In genomic region chr2:50181212-50181611, GRCh38 we compare ENCODE assay signal across 13 cellular contexts.
"Had no signal": no experiment of that assay in that cellular context is flagged by ENCODE, and none has a peak within 500 bp of the region (broad histone marks: within the 10 kb centered on the region; RNA-seq: fewer than 3 reads in every experiment).

No MANE protein-coding gene starts in this region.

- H3K27ac ChIP-seq: epithelial cell of prostate, gastrocnemius medialis, psoas muscle, sigmoid colon had no signal

- DNase-seq: activated B cell treated with CpG ODN at 0.5 μM for 24 hours; activated CD4-positive, alpha-beta T cell treated with anti-CD3 and anti-CD28 coated beads, Interleukin-2, amount 10 ng/mL, durations not matched to agents 24 days and 14 days; activated CD8-positive, alpha-beta memory T cell treated with anti-CD3 and anti-CD28 coated beads for 24 hours; activated naive CD4-positive, alpha-beta T cell treated with anti-CD3 and anti-CD28 coated beads for 36 hours; effector memory CD4-positive, alpha-beta T cell; gastrocnemius medialis; psoas muscle; sigmoid colon; stimulated activated CD4-positive, alpha-beta T cell treated with anti-CD3 and anti-CD28 coated beads, Interleukin-12 subunit alpha, Interleukin-12 subunit beta, amount 100 ng/mL, for 4 hours; stimulated activated naive CD4-positive, alpha-beta T cell treated with Interleukin-2 at 50 U/mL for 16 hours; T-helper 17 cell had no signal

- H3K4me3 ChIP-seq: gastrocnemius medialis, psoas muscle, sigmoid colon had no signal

- ATAC-seq: gastrocnemius medialis, psoas muscle, T-helper 17 cell had no signal

- H3K36me3 ChIP-seq: gastrocnemius medialis, sigmoid colon had no signal

- H3K4me1 ChIP-seq: gastrocnemius medialis, psoas muscle had no signal

- FAIRE-seq: TTC549 had no signal

- H3K9me3 ChIP-seq: gastrocnemius medialis, psoas muscle, sigmoid colon had no signal

- H3K27me3 ChIP-seq: gastrocnemius medialis, sigmoid colon had no signal
